16 cellular contexts compared by ENCODE assay signal in genomic region chr2:19416784-19417684, GRCh38. TPM values are rescaled to one million over a fixed set of nuclear protein-coding genes. Genes with fewer than 3 reads are reported as not detected.
DNase-seq lines count a peak whose midpoint lies in the region; ATAC-seq, FAIRE-seq and TF ChIP-seq lines count a peak whose summit lies in the region.
"Had no signal": no experiment of that assay in that cellular context is flagged by ENCODE, and none has a peak within 500 bp of the region (broad histone marks: within the 10 kb centered on the region; RNA-seq: fewer than 3 reads in every experiment).

No MANE protein-coding gene starts in this region.

- no peak overlapping the region for H3K4ac ChIP-seq in H1 (replicated peaks; ENCODE audit: insufficient read length, low read depth, low read length)

- TF ChIP-seq EP300 in HepG2 (IDR thresholded peaks at IDR 0.05; ENCODE audit: low read depth in 2 of 2, low read length in 2 of 2) (no peak), HepG2 (CRISPR knock-in tag; IDR thresholded peaks at IDR 0.05; ENCODE audit: borderline replicate concordance) (no peak), H1 (IDR thresholded peaks at IDR 0.05; ENCODE audit: borderline replicate concordance in 1 of 2, low read depth in 2 of 2, low read length in 2 of 2) (no peak)

- H4K91ac ChIP-seq in H1 (replicated peaks; ENCODE audit: insufficient read length, low read length), result no peak overlapping the region

- TF ChIP-seq POLR2A in HepG2 (IDR thresholded peaks at IDR 0.05; ENCODE audit: insufficient read depth in 1 of 2, low read depth in 2 of 2, low read length in 2 of 2) (no peak), right lobe of liver (IDR thresholded peaks at IDR 0.05) (no peak), H1 (IDR thresholded peaks at IDR 0.05; ENCODE audit: control extremely low read depth in 1 of 2, low read depth in 2 of 2, low read length in 2 of 2) (no peak)

- H3K9ac ChIP-seq in HepG2 (ENCODE audit: insufficient read depth, low read depth, low read length), result no peak overlapping the region
- no peak overlapping the region for H3K9ac ChIP-seq in H1 (replicated peaks in 1 of 4; ENCODE audit: extremely low read depth in 1 of 4, low read depth in 3 of 4, low read length in 3 of 4)
- H3K9ac ChIP-seq: GM23248 had no signal

- H4K8ac ChIP-seq in H1 (ENCODE audit: extremely low read depth, insufficient read depth, low read length), result no peak overlapping the region

- H3K9me3 Mint-ChIP-seq in naive thymus-derived CD4-positive, alpha-beta T cell, result peaks cover 0 to 14% (median 5%) of the 10 kb centered on the region in 11 donors

- no peak for TF ChIP-seq RAD21 in HepG2 (CRISPR knock-in tag; IDR thresholded peaks at IDR 0.05)
- TF ChIP-seq RAD21 in H1 (IDR thresholded peaks at IDR 0.05 in 1 of 2, conservative IDR thresholded peaks at IDR 0.05 in 1 of 2; ENCODE audit: low read depth in 2 of 2, low read length in 2 of 2), result peak in 1 of 2 experiments; percentile 16; a peak in 1 of 4 replicates

- no peaks in the 10 kb centered on the region for H3K4me1 Mint-ChIP-seq in naive thymus-derived CD4-positive, alpha-beta T cell
- H3K4me1 Mint-ChIP-seq: CD4-positive, alpha-beta memory T cell had no signal

- H3K14ac ChIP-seq in H1 (ENCODE audit: insufficient read length), result no peak overlapping the region

- H3K18ac ChIP-seq in H1 (ENCODE audit: extremely low read depth, low read length), result no peak overlapping the region

- no peak overlapping the region for H3K4me3 Mint-ChIP-seq in naive thymus-derived CD4-positive, alpha-beta T cell
- H3K4me3 Mint-ChIP-seq: CD4-positive, alpha-beta memory T cell had no signal

- H2AFZ ChIP-seq in HepG2 (ENCODE audit: low read length) (no peak overlapping the region), H1 (ENCODE audit: low read length) (no peak overlapping the region)
- H2AFZ ChIP-seq: GM23248 had no signal

- no peak overlapping the region for H2BK5ac ChIP-seq in H1 (ENCODE audit: low read depth, low read length)

- no peak for FAIRE-seq in HepG2 (lab: Jason Lieb, UNC)
- peak; percentile 13 for FAIRE-seq in H1 (lab: Jason Lieb, UNC)
- FAIRE-seq: A549, HTR-8/SVneo had no signal

- no peaks in the 10 kb centered on the region for H3K23me2 ChIP-seq in H1 (ENCODE audit: low read depth, low read length)

- H3K9me3 ChIP-seq in HepG2 (ENCODE audit: low read length) (no peaks in the 10 kb centered on the region), right lobe of liver (no peaks in the 10 kb centered on the region), H1 (ENCODE audit: insufficient read depth in 2 of 2, low read depth in 1 of 2, low read length in 1 of 2) (no peaks in the 10 kb centered on the region)
- peaks cover 0 to 4% (median 0%) of the 10 kb centered on the region in 3 experiments for H3K9me3 ChIP-seq in naive thymus-derived CD4-positive, alpha-beta T cell (ENCODE audit: control insufficient read depth in 2 of 3, low read length in 3 of 3)
- H3K9me3 ChIP-seq: A549, BE2C, HAP-1 had no signal

- BruUV-seq in HepG2 (replicated peaks; lab: Mats Ljungman, UMichigan), result no TSS peak

- no peak overlapping the region for H3K23ac ChIP-seq in H1 (ENCODE audit: insufficient read length)

- CTCF ChIA-PET in HepG2 (lab: Yijun Ruan, JAX; ENCODE audit: low intra/inter-chr PET ratio, low total read pairs), result no interaction called here
- CTCF ChIA-PET in H1 (lab: Charles Lee; ENCODE audit: partially characterized antibody), result interaction anchor here (0.8 to 1.3 kb wide), 2 partner anchors 15 to 126 kb away, joined by 3 read pairs; no protein-coding TSS in a partner anchor
- CTCF ChIA-PET in naive thymus-derived CD4-positive, alpha-beta T cell (lab: Charles Lee), result no interaction called here

- no peak overlapping the region for H2BK12ac ChIP-seq in H1 (ENCODE audit: low read depth, low read length)

- in situ Hi-C loops in HepG2 (cut with HindIII; ENCODE audit: extremely low pct_ligation_motif_present, low pct_unique_long_range_greater_than_20kb), result no loop called here

- no peak for TF ChIP-seq CTCF in HepG2 (CRISPR knock-in tag; IDR thresholded peaks at IDR 0.05)
- TF ChIP-seq CTCF in right lobe of liver (IDR thresholded peaks at IDR 0.05), result no peak
- peak in 1 of 3 experiments; percentile 58; a peak in 2 of 4 replicates for TF ChIP-seq CTCF in H1 (IDR thresholded peaks at IDR 0.05; ENCODE audit: control extremely low read depth in 1 of 3, insufficient read depth in 1 of 3, low read depth in 1 of 3, low read length in 3 of 3)

- H2BK15ac ChIP-seq in H1 (ENCODE audit: low read length), result no peak overlapping the region

- H2BK20ac ChIP-seq in H1 (ENCODE audit: low read length), result no peak overlapping the region

- WGBS in HepG2 (ENCODE audit: low lambda C conversion rate), result 24% methylated on average over 3 of the region's 3 CpGs
- 36% methylated on average over 3 of the region's 3 CpGs for WGBS in right lobe of liver (ENCODE audit: insufficient coverage, low coverage, low lambda C conversion rate, missing lambda C conversion rate)
- 94% methylated on average over 3 of the region's 3 CpGs; no CpG with 5 or more reads in 1 of the 2 experiments for WGBS in H1 (ENCODE audit: extremely low coverage in 1 of 2, insufficient coverage in 1 of 2, insufficient read length in 1 of 2, insufficient replicate concordance in 2 of 2, low coverage in 1 of 2, low lambda C conversion rate in 2 of 2, missing lambda C conversion rate in 1 of 2), 2 experiments

- H2BK120ac ChIP-seq in H1 (replicated peaks; ENCODE audit: low read depth, low read length), result no peak overlapping the region

- intact Hi-C loops in HepG2 (cut with micrococcal nuclease; ENCODE audit: unreplicated experiment) (no loop called here), right lobe of liver (cut with DNase I) (no loop called here), left ventricle myocardium superior (cut with micrococcal nuclease) (no loop called here)
- intact Hi-C loops in naive thymus-derived CD4-positive, alpha-beta T cell (cut with micrococcal nuclease), result no loop called here

- H3K27ac Mint-ChIP-seq in naive thymus-derived CD4-positive, alpha-beta T cell, result no peak overlapping the region
- H3K27ac Mint-ChIP-seq: CD4-positive, alpha-beta memory T cell had no signal

- H3K79me1 ChIP-seq in H1 (ENCODE audit: low read depth, low read length), result no peaks in the 10 kb centered on the region

- POLR2A ChIA-PET in HepG2 (lab: Yijun Ruan, JAX) (no interaction called here), H1 (lab: Charles Lee; ENCODE audit: partially characterized antibody) (no interaction called here)
- POLR2A ChIA-PET in naive thymus-derived CD4-positive, alpha-beta T cell (lab: Charles Lee), result no interaction called here

- H3K4me2 ChIP-seq in HepG2 (ENCODE audit: low read depth, low read length) (no peak overlapping the region), H1 (ENCODE audit: insufficient read depth in 1 of 2, low read depth in 2 of 2, low read length in 2 of 2) (no peak overlapping the region)
- H3K4me2 ChIP-seq: A549 had no signal

- H3K27ac ChIP-seq in HepG2 (ENCODE audit: extremely low read length, insufficient read depth, low read length), result no peak overlapping the region
- H3K27ac ChIP-seq in right lobe of liver, result no peak overlapping the region
- no peak overlapping the region for H3K27ac ChIP-seq in H1 (ENCODE audit: low read depth, low read length)
- no peak overlapping the region for H3K27ac ChIP-seq in naive thymus-derived CD4-positive, alpha-beta T cell (ENCODE audit: low read depth, low read length)
- H3K27ac ChIP-seq: A549, C4-2B, GM23248 had no signal

- ATAC-seq in HepG2 (peak; percentile 48; the same call in 2 of the 3 replicates), right lobe of liver (no peak), left ventricle myocardium superior (peak; percentile 94), HG02884 (IDR thresholded peaks at IDR 0.05; ENCODE audit: unreplicated experiment) (no peak)
- ATAC-seq in naive thymus-derived CD4-positive, alpha-beta T cell, result no peak

- DNase-seq in HepG2 (ENCODE audit: low spot score), result no peak
- DNase-seq in right lobe of liver, result no peak
- DNase-seq in H1 (ENCODE audit: low read depth in 1 of 2, low spot score in 2 of 2), result no peak
- peak; percentile 55 for DNase-seq in left ventricle myocardium superior
- DNase-seq in naive thymus-derived CD4-positive, alpha-beta T cell, result no peak
- DNase-seq in ecto neural progenitor cell (ENCODE audit: low spot score), result no peak
- DNase-seq: BE2C; CD4-positive, alpha-beta memory T cell; DND-41; GF-D8; GM23248 had no signal

- H3K4me1 ChIP-seq in HepG2 (ENCODE audit: insufficient read depth, low read length), result no peaks in the 10 kb centered on the region
- no peaks in the 10 kb centered on the region for H3K4me1 ChIP-seq in right lobe of liver
- no peaks in the 10 kb centered on the region for H3K4me1 ChIP-seq in H1 (replicated peaks in 1 of 4; ENCODE audit: control insufficient read depth in 3 of 4, insufficient read depth in 4 of 4, low read length in 3 of 4)
- no peaks in the 10 kb centered on the region for H3K4me1 ChIP-seq in naive thymus-derived CD4-positive, alpha-beta T cell (ENCODE audit: control insufficient read depth in 2 of 2, insufficient read depth in 2 of 2, low read length in 2 of 2)
- H3K4me1 ChIP-seq: A549, BE2C, HAP-1 had no signal

- no peaks in the 10 kb centered on the region for H3K36me3 ChIP-seq in HepG2 (replicated peaks in 1 of 2; ENCODE audit: control insufficient read depth in 1 of 2, insufficient read depth in 2 of 2, low read length in 2 of 2)
- H3K36me3 ChIP-seq in right lobe of liver, result no peaks in the 10 kb centered on the region
- H3K36me3 ChIP-seq in H1 (ENCODE audit: control insufficient read depth in 2 of 4, insufficient read depth in 4 of 4, low read length in 3 of 4), result no peaks in the 10 kb centered on the region
- no peaks in the 10 kb centered on the region for H3K36me3 ChIP-seq in naive thymus-derived CD4-positive, alpha-beta T cell (ENCODE audit: control insufficient read depth in 2 of 3, insufficient read depth in 3 of 3, low read length in 3 of 3)
- H3K36me3 ChIP-seq: BE2C, HAP-1 had no signal

- H3K56ac ChIP-seq in H1 (replicated peaks; ENCODE audit: insufficient read length, low read depth, low read length), result no peak overlapping the region

- no peak overlapping the region for H2AK5ac ChIP-seq in H1 (ENCODE audit: low read depth, low read length)

- H4K5ac ChIP-seq in H1 (ENCODE audit: insufficient read length, low read depth, low read length), result no peak overlapping the region

- H3K79me2 ChIP-seq in HepG2 (ENCODE audit: insufficient read depth, low read length) (no peaks in the 10 kb centered on the region), H1 (ENCODE audit: control insufficient read depth in 1 of 2, insufficient read depth in 2 of 2, low read length in 2 of 2) (no peaks in the 10 kb centered on the region)

- peaks cover 0 to 6% (median 0%) of the 10 kb centered on the region in 5 donors for H3K36me3 Mint-ChIP-seq in naive thymus-derived CD4-positive, alpha-beta T cell
- H3K36me3 Mint-ChIP-seq: CD4-positive, alpha-beta memory T cell had no signal

- H3K4me3 ChIP-seq in HepG2 (replicated peaks in 1 of 3; ENCODE audit: insufficient read depth in 1 of 3, low read depth in 2 of 3, low read length in 3 of 3) (no peak overlapping the region), right lobe of liver (no peak overlapping the region), H1 (ENCODE audit: extremely low read depth in 1 of 4, insufficient read depth in 2 of 4, low read depth in 3 of 4, low read length in 4 of 4) (no peak overlapping the region)
- no peak overlapping the region for H3K4me3 ChIP-seq in naive thymus-derived CD4-positive, alpha-beta T cell (ENCODE audit: low read length)
- H3K4me3 ChIP-seq: A549, GM23248, HAP-1 had no signal

- H3K27me3 ChIP-seq in HepG2 (ENCODE audit: control insufficient read depth in 1 of 2, insufficient read depth in 2 of 2, low read length in 2 of 2) (peaks cover 0 to 7% of the 10 kb centered on the region in 2 experiments; a peak in 2 of 5 replicates), right lobe of liver (no peaks in the 10 kb centered on the region), H1 (replicated peaks in 1 of 4; ENCODE audit: control insufficient read depth in 3 of 4, extremely low read depth in 1 of 4, insufficient read depth in 3 of 4, low read length in 3 of 4) (peaks cover 0 to 1% (median 0%) of the 10 kb centered on the region in 4 experiments; a peak in 1 of 7 replicates)
- peaks cover 0 to 3% of the 10 kb centered on the region in 2 donors for H3K27me3 ChIP-seq in naive thymus-derived CD4-positive, alpha-beta T cell (ENCODE audit: control insufficient read depth in 2 of 2, insufficient read depth in 2 of 2, low read length in 2 of 2)
- H3K27me3 ChIP-seq: BE2C had no signal

- H3K27me3 Mint-ChIP-seq in naive thymus-derived CD4-positive, alpha-beta T cell, result peaks cover 6 to 48% (median 32%) of the 10 kb centered on the region in 5 donors

- H4K20me1 ChIP-seq in HepG2 (ENCODE audit: insufficient read depth, low read length), result no peaks in the 10 kb centered on the region
- H4K20me1 ChIP-seq in H1 (replicated peaks in 1 of 2; ENCODE audit: control insufficient read depth in 1 of 2, insufficient read depth in 2 of 2, low read length in 2 of 2), result no peaks in the 10 kb centered on the region

RNA-seq across cellular contexts. Expression of gene OSR1, which starts 58.6 kb away (rescaled TPM):
- total RNA-seq in HepG2 (2016; rRNA removed; fragmentation: Illumina TruSeq; extraction: Trizol) (0.81 and 1.1 TPM in 2 replicates), right lobe of liver (under 1 TPM in 5 of 6 experiments, not detected in 1; 0.10 to 0.51 (median 0.12) TPM), left ventricle myocardium superior (8.0 TPM)
- total RNA-seq in HepG2 (2016; cell fraction: cytosol; rRNA removed; fragmentation: Illumina TruSeq; extraction: Trizol; ENCODE audit: low read depth), result 0.44 and 0.81 TPM in 2 replicates
- total RNA-seq in HepG2 (2016; cell fraction: insoluble cytoplasmic fraction; rRNA removed; fragmentation: Illumina TruSeq; extraction: Trizol), result 0.49 and 1.2 TPM in 2 replicates
- 1.00 and 1.0 TPM in 2 replicates for total RNA-seq in HepG2 (2016; cell fraction: membrane; rRNA removed; fragmentation: Illumina TruSeq; extraction: Trizol)
- total RNA-seq in HepG2 (2016; cell fraction: nucleus; rRNA removed; fragmentation: Illumina TruSeq; extraction: Trizol), result 0.90 and 1.1 TPM in 2 replicates
- polyA plus RNA-seq in HepG2 (2011; rRNA removed) (0.63 and 0.72 TPM in 2 replicates), H1 (2011; rRNA removed) (0.05 TPM in 2 replicates)
- polyA plus RNA-seq in HepG2 (2011; cell fraction: cytosol; rRNA removed), result 0.33 and 0.91 TPM in 2 replicates
- polyA plus RNA-seq in HepG2 (2011; cell fraction: nucleus; rRNA removed), result 1.4 and 2.1 TPM in 2 replicates
- 0.05 and 0.35 TPM in 2 replicates for polyA plus RNA-seq in HepG2 (2012)
- polyA plus RNA-seq in HepG2 (2016; cell fraction: cytosol; fragmentation: Illumina TruSeq; extraction: Trizol; ENCODE audit: low read depth), result 0.26 and 0.32 TPM in 2 replicates
- polyA plus RNA-seq in HepG2 (2016; cell fraction: insoluble cytoplasmic fraction; fragmentation: Illumina TruSeq; extraction: Trizol; ENCODE audit: low read depth), result 1.1 and 1.3 TPM in 2 replicates
- 0.49 TPM in 2 replicates for polyA plus RNA-seq in HepG2 (2016; cell fraction: membrane; fragmentation: Illumina TruSeq; extraction: Trizol; ENCODE audit: low read depth)
- 1.7 and 2.3 TPM in 2 replicates for polyA plus RNA-seq in HepG2 (2016; cell fraction: nucleus; fragmentation: Illumina TruSeq; extraction: Trizol; ENCODE audit: insufficient read depth, low read depth)
- 0.20 TPM in 1 of 2 replicates, not detected in the other for polyA minus RNA-seq in HepG2 (2011; rRNA and poly(A)+ RNA removed; ENCODE audit: low replicate concordance)
- polyA minus RNA-seq in HepG2 (2011; cell fraction: cytosol; rRNA and poly(A)+ RNA removed), result 0.26 TPM in 1 of 2 replicates, not detected in the other
- polyA minus RNA-seq in HepG2 (2011; cell fraction: nucleus; rRNA and poly(A)+ RNA removed), result 0.39 and 0.75 TPM in 2 replicates
- total RNA-seq in H1 (2021; fragmentation: NEBNext Ultra II Directional; extraction: Animal tissue kit (Norgen Biotek cat#: 25700)), result 0.22 TPM in 1 of 2 replicates, not detected in the other
- not detected for polyA plus RNA-seq in H1 (2011; cell fraction: cytosol; rRNA removed)
- polyA plus RNA-seq in H1 (2011; cell fraction: nucleus; rRNA removed), result 0.09 TPM
- polyA plus RNA-seq in H1 (2012, experiment 1 of 2), result not detected in 4 replicates
- polyA plus RNA-seq in H1 (2012, experiment 2 of 2), result 0.13 TPM
- polyA plus RNA-seq in H1 (2013, experiment 1 of 2), result 0.06 TPM
- 0.04 TPM for polyA plus RNA-seq in H1 (2013, experiment 2 of 2)
- 0.06 TPM in 1 of 2 replicates, not detected in the other for polyA minus RNA-seq in H1 (2011; rRNA and poly(A)+ RNA removed)
- not detected for polyA minus RNA-seq in H1 (2011; cell fraction: cytosol; rRNA and poly(A)+ RNA removed)
- 0.10 TPM for polyA minus RNA-seq in H1 (2011; cell fraction: nucleus; rRNA and poly(A)+ RNA removed)
- total RNA-seq in naive thymus-derived CD4-positive, alpha-beta T cell, result not detected
- polyA plus RNA-seq in naive thymus-derived CD4-positive, alpha-beta T cell, result not detected
- total RNA-seq: CD4-positive, alpha-beta memory T cell had no signal
- polyA plus RNA-seq: CD4-positive, alpha-beta memory T cell had no signal

Comparison
In these comparisons a context has a peak if more than half of its experiments do, and no peak if none do; other contexts are left out.
1. ATAC-seq: peak in HepG2 (single experiment) and left ventricle myocardium superior (single experiment); none in right lobe of liver (0 of 4), HG02884 (single experiment) and naive thymus-derived CD4-positive, alpha-beta T cell (single experiment).